Comparison of ENCODE assay signal across 17 cellular contexts in genomic region chr21:42556476-42556875, GRCh38. TPM values are rescaled to one million over a fixed set of nuclear protein-coding genes. Genes with fewer than 3 reads are reported as not detected.
DNase-seq lines count a peak whose midpoint lies in the region; ATAC-seq, FAIRE-seq and TF ChIP-seq lines count a peak whose summit lies in the region.
"Had no signal": no experiment of that assay in that cellular context is flagged by ENCODE, and none has a peak within 500 bp of the region (broad histone marks: within the 10 kb centered on the region; RNA-seq: fewer than 3 reads in every experiment).

No MANE protein-coding gene starts in this region.

- DNase-seq in GM12892 (ENCODE audit: insufficient read length) (no peak), glutamatergic neuron (peak; percentile 5), sigmoid colon (peak; percentile 36), Kasumi-1 (lab: John Stamatoyannopoulos, UW) (no peak)
- DNase-seq in effector CD4-positive, alpha-beta T cell = no peak
- DNase-seq: CD8-positive, alpha-beta T cell; H7; NCI-H1105 treated with DMSO at 0.1 percent for 48 hours; NCI-H187; NCI-H2171; NCI-H446 treated with DMSO at 0.1 percent for 48 hours; NCI-H748 treated with DMSO at 0.1 percent for 48 hours; SHP77 treated with DMSO at 0.1 percent for 48 hours had no signal

- H3K4me3 ChIP-seq in BLaER1 (no peak overlapping the region), sigmoid colon (no peak overlapping the region)

- peaks cover 1% of the 10 kb centered on the region for H3K9me3 Mint-ChIP-seq in glutamatergic neuron (ENCODE audit: unreplicated experiment)
- H3K9me3 Mint-ChIP-seq: CD8-positive, alpha-beta T cell had no signal

- H3K36me3 ChIP-seq in BLaER1 = peaks cover 31% of the 10 kb centered on the region
- H3K36me3 ChIP-seq in sigmoid colon = peaks cover 0 to 45% (median 5%) of the 10 kb centered on the region in 4 donors

- intact Hi-C loops in sigmoid colon (cut with DNase I) = no loop called here

- H3K4me3 Mint-ChIP-seq in glutamatergic neuron (ENCODE audit: unreplicated experiment) = no peak overlapping the region
- H3K4me3 Mint-ChIP-seq: CD8-positive, alpha-beta T cell had no signal

- peaks cover 14% of the 10 kb centered on the region for H3K36me3 Mint-ChIP-seq in glutamatergic neuron (ENCODE audit: unreplicated experiment)

- H3K9me3 ChIP-seq in BLaER1 (no peaks in the 10 kb centered on the region), sigmoid colon (no peaks in the 10 kb centered on the region)

- H3K27me3 ChIP-seq in BLaER1 (no peaks in the 10 kb centered on the region), sigmoid colon (no peaks in the 10 kb centered on the region)

- peaks cover 39% of the 10 kb centered on the region for H4K20me1 ChIP-seq in BLaER1

- H3K27ac ChIP-seq in BLaER1 = peak overlapping the region; percentile 32; the same call in 1 of the 2 replicates
- no peak overlapping the region for H3K27ac ChIP-seq in sigmoid colon

- no peak for ATAC-seq in GM19395 (IDR thresholded peaks at IDR 0.05; ENCODE audit: unreplicated experiment)
- ATAC-seq: CD8-positive, alpha-beta T cell; HepG2 had no signal

- TF ChIP-seq POLR2A in GM12892 (IDR thresholded peaks at IDR 0.05; ENCODE audit: low read depth, low read length) = no peak
- no peak for TF ChIP-seq POLR2A in sigmoid colon (IDR thresholded peaks at IDR 0.05)

- peak; percentile 68 for FAIRE-seq in GM12892 (lab: Jason Lieb, UNC)
- FAIRE-seq: D721Med, HepG2 had no signal

- H3K27ac Mint-ChIP-seq in glutamatergic neuron (ENCODE audit: unreplicated experiment) = no peak overlapping the region
- H3K27ac Mint-ChIP-seq: CD8-positive, alpha-beta T cell had no signal

- peaks cover 28% of the 10 kb centered on the region for H3K4me1 Mint-ChIP-seq in glutamatergic neuron (ENCODE audit: low read depth, unreplicated experiment)

- H3K9ac ChIP-seq in BLaER1 = no peak overlapping the region; the same call in 1 of the 2 replicates

- TF ChIP-seq EP300 in sigmoid colon (IDR thresholded peaks at IDR 0.05) = no peak

- TF ChIP-seq CTCF in glutamatergic neuron (IDR thresholded peaks at IDR 0.05; ENCODE audit: partially characterized antibody, unreplicated experiment) (no peak), sigmoid colon (IDR thresholded peaks at IDR 0.05) (no peak)

- peaks cover 89% of the 10 kb centered on the region for H3K4me1 ChIP-seq in BLaER1
- no peaks in the 10 kb centered on the region for H3K4me1 ChIP-seq in sigmoid colon

- H3K27me3 Mint-ChIP-seq in glutamatergic neuron (ENCODE audit: unreplicated experiment) = peaks cover 6% of the 10 kb centered on the region

- peak overlapping the region; percentile 76 for H3K4me2 ChIP-seq in BLaER1

- WGBS in sigmoid colon, 2 donors = 96 to 98% methylated on average over 6 of the region's 6 CpGs

RNA-seq across cellular contexts. Expression of gene SLC37A1, which starts 42.8 kb away (rescaled TPM):
- polyA plus RNA-seq in GM12892 (2012; ENCODE audit: missing spikeins) = 15.2 TPM
- total RNA-seq in glutamatergic neuron (ENCODE audit: unreplicated experiment) (65.7 TPM), sigmoid colon (1 to 10 TPM; 2.3 to 7.8 (median 5.0) TPM)
- polyA plus RNA-seq in sigmoid colon = 10 to 100 TPM; 21.0 to 98.5 (median 31.2) TPM

Comparison
In these comparisons a context has a peak if more than half of its experiments do, and no peak if none do; other contexts are left out.
1. DNase-seq: peak in glutamatergic neuron (single experiment) and sigmoid colon (single experiment); none in GM12892 (single experiment), effector CD4-positive, alpha-beta T cell (single experiment) and Kasumi-1 (0 of 2).